22 cellular contexts compared by ENCODE assay signal in genomic region chr17:27982688-27983087, GRCh38. TPM values are rescaled to one million over a fixed set of nuclear protein-coding genes. Genes with fewer than 3 reads are reported as not detected.
DNase-seq lines count a peak whose midpoint lies in the region; ATAC-seq and TF ChIP-seq lines count a peak whose summit lies in the region.
"Had no signal": no experiment of that assay in that cellular context is flagged by ENCODE, and none has a peak within 500 bp of the region (broad histone marks: within the 10 kb centered on the region; RNA-seq: fewer than 3 reads in every experiment).

No MANE protein-coding gene starts in this region.

- H3K4me1 ChIP-seq in Caco-2 (peaks cover 85% of the 10 kb centered on the region), endodermal cell (ENCODE audit: control insufficient read depth, insufficient read depth, low read length) (no peaks in the 10 kb centered on the region), parathyroid adenoma (peaks cover 4% of the 10 kb centered on the region), OCI-LY7 (ENCODE audit: insufficient read depth, low read length, poor library complexity, severe bottlenecking) (peaks cover 4% of the 10 kb centered on the region), upper lobe of left lung (peaks cover 0 to 9% (median 5%) of the 10 kb centered on the region in 4 donors), BE2C (no peaks in the 10 kb centered on the region)

- no peaks in the 10 kb centered on the region for H4K20me1 ChIP-seq in OCI-LY7 (ENCODE audit: insufficient read depth, low read length)

- TF ChIP-seq POLR2A in upper lobe of left lung (IDR thresholded peaks at IDR 0.05) = no peak

- no TSS peak for BruUV-seq in Caco-2 (replicated peaks; lab: Mats Ljungman, UMichigan)
- no TSS peak for BruUV-seq in OCI-LY7 (replicated peaks; lab: Mats Ljungman, UMichigan)

- H3K4me3 Mint-ChIP-seq in Caco-2 (ENCODE audit: unreplicated experiment) = peak overlapping the region; percentile 53
- H3K4me3 Mint-ChIP-seq in endodermal cell = no peak overlapping the region
- H3K4me3 Mint-ChIP-seq: B cell; CD4-positive, CD25-positive, alpha-beta regulatory T cell; CD8-positive, alpha-beta memory T cell; GM23338; HFFc6 had no signal

- H3K27ac ChIP-seq in endodermal cell (ENCODE audit: low read depth, low read length) (no peak overlapping the region), parathyroid adenoma (no peak overlapping the region), OCI-LY7 (ENCODE audit: low read depth, low read length, poor library complexity, severe bottlenecking) (no peak overlapping the region), upper lobe of left lung (no peak overlapping the region)
- H3K27ac ChIP-seq: 22Rv1, A549, HL-60 had no signal

- no peak overlapping the region for H3K4me2 ChIP-seq in parathyroid adenoma (ENCODE audit: low read length)
- no peak overlapping the region for H3K4me2 ChIP-seq in OCI-LY7 (ENCODE audit: low read length)
- H3K4me2 ChIP-seq: A549, GM23338 had no signal

- H3K9ac ChIP-seq in endodermal cell (ENCODE audit: extremely low read depth, low read length, poor library complexity, severe bottlenecking) = no peak overlapping the region
- no peak overlapping the region for H3K9ac ChIP-seq in parathyroid adenoma

- H3K9me3 ChIP-seq in Caco-2 (no peaks in the 10 kb centered on the region), endodermal cell (ENCODE audit: control insufficient read depth, low read length) (no peaks in the 10 kb centered on the region), parathyroid adenoma (ENCODE audit: control insufficient read depth, low read length) (no peaks in the 10 kb centered on the region), OCI-LY7 (ENCODE audit: low read length) (no peaks in the 10 kb centered on the region), upper lobe of left lung (no peaks in the 10 kb centered on the region), BE2C (no peaks in the 10 kb centered on the region)
- H3K9me3 ChIP-seq: A549 had no signal

- H3K79me2 ChIP-seq in parathyroid adenoma = no peaks in the 10 kb centered on the region
- no peaks in the 10 kb centered on the region for H3K79me2 ChIP-seq in OCI-LY7 (ENCODE audit: insufficient read depth, low read depth, low read length)

- peak overlapping the region; percentile 39 for H3K27ac Mint-ChIP-seq in Caco-2 (ENCODE audit: unreplicated experiment)
- H3K27ac Mint-ChIP-seq in endodermal cell = peak overlapping the region; percentile 88
- H3K27ac Mint-ChIP-seq: B cell; CD4-positive, CD25-positive, alpha-beta regulatory T cell; CD8-positive, alpha-beta memory T cell; GM23338; HFFc6 had no signal

- H3K4me3 ChIP-seq in Caco-2 (ENCODE audit: low read depth, low read length) = no peak overlapping the region
- no peak overlapping the region for H3K4me3 ChIP-seq in endodermal cell (ENCODE audit: low read length)
- no peak overlapping the region for H3K4me3 ChIP-seq in parathyroid adenoma (ENCODE audit: low read depth, low read length)
- no peak overlapping the region for H3K4me3 ChIP-seq in OCI-LY7 (ENCODE audit: low read depth, low read length, poor library complexity, severe bottlenecking)
- no peak overlapping the region for H3K4me3 ChIP-seq in upper lobe of left lung
- H3K4me3 ChIP-seq in BE2C (ENCODE audit: low read depth, low read length) = no peak overlapping the region
- H3K4me3 ChIP-seq: A549, GM23338 had no signal

- H3K27me3 Mint-ChIP-seq in Caco-2 (ENCODE audit: insufficient read depth, unreplicated experiment) (no peaks in the 10 kb centered on the region), endodermal cell (ENCODE audit: insufficient read depth) (peaks cover 5% of the 10 kb centered on the region)

- peaks cover 86% of the 10 kb centered on the region for H3K4me1 Mint-ChIP-seq in Caco-2 (ENCODE audit: low read depth, unreplicated experiment)
- peaks cover 54% of the 10 kb centered on the region for H3K4me1 Mint-ChIP-seq in endodermal cell

- no peaks in the 10 kb centered on the region for H3K9me2 ChIP-seq in OCI-LY7 (ENCODE audit: insufficient read depth, low read length)

- no peaks in the 10 kb centered on the region for H3K36me3 ChIP-seq in Caco-2 (ENCODE audit: control insufficient read depth, insufficient read depth, low read length)
- H3K36me3 ChIP-seq in endodermal cell (ENCODE audit: control insufficient read depth, insufficient read depth, low read length) = no peaks in the 10 kb centered on the region
- no peaks in the 10 kb centered on the region for H3K36me3 ChIP-seq in parathyroid adenoma (ENCODE audit: control insufficient read depth, insufficient read depth, low read length)
- no peaks in the 10 kb centered on the region for H3K36me3 ChIP-seq in OCI-LY7 (ENCODE audit: insufficient read depth, low read length)
- H3K36me3 ChIP-seq in upper lobe of left lung = no peaks in the 10 kb centered on the region
- H3K36me3 ChIP-seq in BE2C = no peaks in the 10 kb centered on the region

- CTCF ChIA-PET in Caco-2 (lab: Charles Lee) = interaction anchor here (0.5 to 1.9 kb wide), 11 partner anchors 15 to 728 kb away, joined by 3 to 6 read pairs (median 4); no protein-coding TSS in a partner anchor
- CTCF ChIA-PET in OCI-LY7 (lab: Charles Lee; ENCODE audit: unreplicated experiment) = no interaction called here

- ATAC-seq in activated CD4-positive, CD25-positive, alpha-beta regulatory T cell treated with anti-CD3 and anti-CD28 coated beads, Interleukin-2, amount 50 U/mL, for 24 hours = no peak
- no peak for ATAC-seq in upper lobe of left lung (ENCODE audit: low FRiP score in 2 of 2)
- ATAC-seq: A549, GM23338, HCT116 had no signal

- no peak for TF ChIP-seq EP300 in upper lobe of left lung (IDR thresholded peaks at IDR 0.05)

- H3K36me3 Mint-ChIP-seq in Caco-2 (ENCODE audit: insufficient read depth, unreplicated experiment) (peaks cover 6% of the 10 kb centered on the region), endodermal cell (ENCODE audit: low read depth) (no peaks in the 10 kb centered on the region)
- H3K36me3 Mint-ChIP-seq: CD4-positive, CD25-positive, alpha-beta regulatory T cell; CD8-positive, alpha-beta memory T cell had no signal

- H3K27me3 ChIP-seq in Caco-2 (replicated peaks; ENCODE audit: control insufficient read depth, insufficient read depth, low read length) (no peaks in the 10 kb centered on the region), endodermal cell (ENCODE audit: control insufficient read depth, insufficient read depth, low read length, poor library complexity, severe bottlenecking) (peaks cover 11% of the 10 kb centered on the region), parathyroid adenoma (ENCODE audit: control insufficient read depth, insufficient read depth, low read length) (no peaks in the 10 kb centered on the region), upper lobe of left lung (no peaks in the 10 kb centered on the region), BE2C (no peaks in the 10 kb centered on the region)

- DNase-seq in Caco-2 = peak; percentile 90 to 98
- DNase-seq in OCI-M1 (lab: John Stamatoyannopoulos, UW) = peak; percentile 32
- DNase-seq in endodermal cell = peak; percentile 75
- DNase-seq in OCI-LY7 (ENCODE audit: low spot score) = no peak
- DNase-seq in upper lobe of left lung = no peak
- no peak for DNase-seq in BE2C
- DNase-seq: C1 segment of cervical spinal cord; CD4-positive, CD25-positive, alpha-beta regulatory T cell; CD8-positive, alpha-beta memory T cell; COR-L47; DMS79; GDM1; H7; HFFc6 had no signal

- H2AFZ ChIP-seq in parathyroid adenoma (peak overlapping the region; percentile 25), OCI-LY7 (ENCODE audit: low read length) (no peak overlapping the region)
- H2AFZ ChIP-seq: GM23338 had no signal

- POLR2A ChIA-PET in Caco-2 (lab: Charles Lee) (interaction anchor here (0.5 to 1.3 kb wide), 3 partner anchors 58 to 94 kb away, joined by 3 to 12 read pairs (median 3); no protein-coding TSS in a partner anchor), OCI-LY7 (lab: Charles Lee) (interaction anchor here (0.8 to 1.7 kb wide), 2 partner anchors 19 to 71 kb away, joined by 3 to 6 read pairs; no protein-coding TSS in a partner anchor)

- intact Hi-C loops in Caco-2 (cut with micrococcal nuclease; ENCODE audit: unreplicated experiment) = loop anchor here (1.0 to 10.0 kb wide), 7 partner anchors 26 to 288 kb away; no protein-coding TSS in a partner anchor
- intact Hi-C loops in OCI-LY7 (cut with micrococcal nuclease; ENCODE audit: unreplicated experiment) = no loop called here

- H3K9me3 Mint-ChIP-seq in Caco-2 (ENCODE audit: unreplicated experiment) (peaks cover 13% of the 10 kb centered on the region), endodermal cell (no peaks in the 10 kb centered on the region)
- H3K9me3 Mint-ChIP-seq: CD8-positive, alpha-beta memory T cell; GM23338; HFFc6 had no signal

- WGBS in endodermal cell (ENCODE audit: insufficient coverage in 1 of 2, insufficient read length in 1 of 2), 2 experiments = 64 to 93% methylated on average over 2 of the region's 2 CpGs
- WGBS in upper lobe of left lung, 2 donors = 89 to 91% methylated on average over 2 of the region's 2 CpGs

- TF ChIP-seq CTCF in Caco-2 (IDR thresholded peaks at IDR 0.05; ENCODE audit: insufficient read depth in 1 of 2, low read depth in 1 of 2, low read length in 1 of 2, severe bottlenecking in 1 of 2, unreplicated experiment in 1 of 2) (no peak), endodermal cell (conservative IDR thresholded peaks at IDR 0.05) (no peak), parathyroid adenoma (IDR thresholded peaks at IDR 0.05) (no peak), OCI-LY7 (conservative IDR thresholded peaks at IDR 0.05; ENCODE audit: low read length) (no peak), upper lobe of left lung (IDR thresholded peaks at IDR 0.05) (no peak), BE2C (IDR thresholded peaks at IDR 0.05; ENCODE audit: low read depth, low read length) (no peak)

RNA-seq across cellular contexts. Expression of gene NLK, which starts 59.8 kb away (rescaled TPM):
- total RNA-seq in Caco-2 (2022) (84.5 and 87.3 TPM in 2 replicates), endodermal cell (10 to 100 TPM; 49.2 to 50.3 TPM), OCI-LY7 (2022) (27.8 and 31.1 TPM in 2 replicates), upper lobe of left lung (10 to 100 TPM; 16.1 to 34.5 (median 19.9) TPM)
- polyA plus RNA-seq in endodermal cell (2013, experiment 1 of 2) = 29.8 TPM
- polyA plus RNA-seq in endodermal cell (2013, experiment 2 of 2) = 26.1 TPM
- 18.1 and 23.3 TPM in 2 replicates for total RNA-seq in OCI-LY7 (2014; rRNA removed; shearing (Covaris generic))
- polyA plus RNA-seq in BE2C (2012; ENCODE audit: insufficient read depth, insufficient read length, low read depth) = 12.0 TPM

Comparison
In these comparisons a context has a peak if more than half of its experiments do, and no peak if none do; other contexts are left out.
1. DNase-seq: peak in Caco-2 (2 of 2), OCI-M1 (single experiment) and endodermal cell (single experiment); none in OCI-LY7 (single experiment), upper lobe of left lung (0 of 2) and BE2C (single experiment).